In genomic region chr14:80927385-80927989, GRCh38 we compare ENCODE assay signal across 25 cellular contexts. TPM values are rescaled to one million over a fixed set of nuclear protein-coding genes. Genes with fewer than 3 reads are reported as not detected.
DNase-seq lines count a peak whose midpoint lies in the region; ATAC-seq and TF ChIP-seq lines count a peak whose summit lies in the region.
"Had no signal": no experiment of that assay in that cellular context is flagged by ENCODE, and none has a peak within 500 bp of the region (broad histone marks: within the 10 kb centered on the region; RNA-seq: fewer than 3 reads in every experiment).

No MANE protein-coding gene starts in this region.

- in situ Hi-C loops in astrocyte of the spinal cord (cut with HindIII; ENCODE audit: low sequenced_read_pairs) = no loop called here

- TF ChIP-seq CTCF in HCT116 (IDR thresholded peaks at IDR 0.05 in 2 of 3, conservative IDR thresholded peaks at IDR 0.05 in 1 of 3; ENCODE audit: borderline replicate concordance in 1 of 3, insufficient read depth in 1 of 3, low read depth in 2 of 3, low read length in 2 of 3) (peak in 2 of 3 experiments; percentile 27 to 36; a peak in 3 of 6 replicates), astrocyte of the spinal cord (IDR thresholded peaks at IDR 0.05; ENCODE audit: low read depth, low read length) (peak; percentile 1), GM10266 (IDR thresholded peaks at IDR 0.05; ENCODE audit: control insufficient read depth, insufficient read depth, low read depth, missing control alignments) (no peak)

- H3K36me3 ChIP-seq in BLaER1 treated with 17β-estradiol and CSF1 and Interleukin-3, amounts not matched to agents 10 nM and 100 nM = peaks cover 0 to 53% (median 31%) of the 10 kb centered on the region in 11 experiments; a peak in 16 of 22 replicates
- H3K36me3 ChIP-seq in HCT116 (ENCODE audit: control insufficient read depth in 1 of 2, insufficient read depth in 2 of 2, low read length in 2 of 2) = no peaks in the 10 kb centered on the region
- H3K36me3 ChIP-seq: SJSA1 had no signal

- ATAC-seq in HCT116 (peak; percentile 59), HG02840 (IDR thresholded peaks at IDR 0.05; ENCODE audit: low FRiP score, unreplicated experiment) (no peak)
- ATAC-seq: esophagus mucosa, natural killer cell had no signal

- intact Hi-C loops in HCT116 (cut with micrococcal nuclease) = no loop called here

- peak overlapping the region; percentile 2 to 74 (median 64); a peak in 18 of 22 replicates for H3K4me2 ChIP-seq in BLaER1 treated with 17β-estradiol and CSF1 and Interleukin-3, amounts not matched to agents 10 nM and 100 nM
- no peak overlapping the region for H3K4me2 ChIP-seq in HCT116 (ENCODE audit: low read length)
- H3K4me2 ChIP-seq: PC-9 had no signal

- no TSS peak for BruUV-seq in HCT116 (replicated peaks; lab: Mats Ljungman, UMichigan)

- POLR2A ChIA-PET in HCT116 (lab: Charles Lee) = no interaction called here

- H3K79me2 ChIP-seq in HCT116 (ENCODE audit: insufficient read depth, low read length) = 0 out of 2 replicates have a peak, but pooled peaks cover 5% of the 10 kb centered on the region

- H2AFZ ChIP-seq in HCT116 (ENCODE audit: low read depth, low read length, poor library complexity, severe bottlenecking) = no peak overlapping the region
- H2AFZ ChIP-seq: PC-9 had no signal

- H3K9ac ChIP-seq in BLaER1 treated with 17β-estradiol and CSF1 and Interleukin-3, amounts not matched to agents 10 nM and 100 nM = peak overlapping the region in 2 of 11 experiments; percentile 34 to 45; a peak in 3 of 22 replicates
- H3K9ac ChIP-seq in HCT116 (ENCODE audit: low read length) = no peak overlapping the region

- CTCF ChIA-PET in HCT116 (lab: Charles Lee) = no interaction called here

- TF ChIP-seq POLR2A in HCT116 (IDR thresholded peaks at IDR 0.05; ENCODE audit: borderline replicate concordance, extremely low read depth, insufficient read depth, insufficient read length) = no peak

- TF ChIP-seq RAD21 in HCT116 (IDR thresholded peaks at IDR 0.05; ENCODE audit: low read depth) = no peak

- H4K20me1 ChIP-seq in BLaER1 treated with 17β-estradiol and CSF1 and Interleukin-3, amounts not matched to agents 10 nM and 100 nM = no peaks in the 10 kb centered on the region
- no peaks in the 10 kb centered on the region for H4K20me1 ChIP-seq in HCT116 (ENCODE audit: insufficient read depth)

- DNase-seq in HCT116 (ENCODE audit: low read depth, low spot score) = no peak
- no peak for DNase-seq in astrocyte of the spinal cord (ENCODE audit: low read depth, low spot score)
- DNase-seq in iPS-NIHi7 (ENCODE audit: extremely low spot score) = peak; percentile 28
- no peak for DNase-seq in GM10266 (ENCODE audit: extremely low spot score)
- DNase-seq in amygdala (lab: John Stamatoyannopoulos, UW) = no peak
- DNase-seq in NCI-H2196 (lab: John Stamatoyannopoulos, UW; ENCODE audit: unreplicated experiment) = no peak
- DNase-seq: activated CD4-positive, alpha-beta T cell treated with anti-CD3 and anti-CD28 coated beads, Interleukin-2, amount 10 ng/mL, durations not matched to agents 24 days and 14 days; activated naive CD4-positive, alpha-beta T cell; AML-193; aorta; cortex of kidney; head of caudate nucleus; natural killer cell; NCI-H2029; NCI-H510A treated with DMSO at 0.1 percent for 48 hours; PC-9; psoas muscle; testis had no signal

- H3K9me3 ChIP-seq in BLaER1 treated with 17β-estradiol and CSF1 and Interleukin-3, amounts not matched to agents 10 nM and 100 nM (replicated peaks in 1 of 11) = peaks cover 13 to 43% (median 25%) of the 10 kb centered on the region in 11 experiments
- H3K9me3 ChIP-seq in HCT116 (ENCODE audit: control insufficient read depth in 1 of 2, insufficient read depth in 1 of 2, low read depth in 1 of 2, low read length in 2 of 2) = no peaks in the 10 kb centered on the region
- H3K9me3 ChIP-seq: psoas muscle, SJSA1, testis had no signal

- RAD21 ChIA-PET in HCT116 (lab: Charles Lee; ENCODE audit: low non-redundant PET in 1 of 2, low total read pairs in 2 of 2, uncharacterized antibody in 2 of 2, unreplicated experiment in 2 of 2) = no interaction called here

- peak overlapping the region in 8 of 11 experiments; percentile 11 to 97 (median 93); a peak in 14 of 22 replicates for H3K27ac ChIP-seq in BLaER1 treated with 17β-estradiol and CSF1 and Interleukin-3, amounts not matched to agents 10 nM and 100 nM
- no peak overlapping the region for H3K27ac ChIP-seq in HCT116 (ENCODE audit: low read depth, low read length)
- H3K27ac ChIP-seq: PC-9, psoas muscle, SJSA1, testis had no signal

- H3K27me3 ChIP-seq in BLaER1 treated with 17β-estradiol and CSF1 and Interleukin-3, amounts not matched to agents 10 nM and 100 nM = no peaks in the 10 kb centered on the region
- no peaks in the 10 kb centered on the region for H3K27me3 ChIP-seq in HCT116 (ENCODE audit: insufficient read depth, low read length)
- H3K27me3 ChIP-seq: SJSA1, testis had no signal

- H3K9me2 ChIP-seq in HCT116 (ENCODE audit: insufficient read depth) = no peaks in the 10 kb centered on the region

- peaks cover 46 to 67% (median 55%) of the 10 kb centered on the region in 10 experiments for H3K4me1 ChIP-seq in BLaER1 treated with 17β-estradiol and CSF1 and Interleukin-3, amounts not matched to agents 10 nM and 100 nM
- peaks cover 4 to 9% of the 10 kb centered on the region in 2 experiments; a peak in 3 of 4 replicates for H3K4me1 ChIP-seq in HCT116 (ENCODE audit: control insufficient read depth in 1 of 2, insufficient read depth in 2 of 2, low read length in 2 of 2)
- H3K4me1 ChIP-seq: psoas muscle had no signal

- no peak overlapping the region for H3K4me3 ChIP-seq in BLaER1 treated with 17β-estradiol and CSF1 and Interleukin-3, amounts not matched to agents 10 nM and 100 nM
- no peak overlapping the region for H3K4me3 ChIP-seq in HCT116 (replicated peaks in 1 of 2; ENCODE audit: low read depth in 1 of 2, low read length in 2 of 2)
- H3K4me3 ChIP-seq in astrocyte of the spinal cord (ENCODE audit: low read depth, low read length) = no peak overlapping the region
- H3K4me3 ChIP-seq: lung, PC-9, psoas muscle, SJSA1, testis had no signal

TF ChIP-seq in HCT116, 20 proteins besides CTCF, POLR2A, EP300 and RAD21:
- TF ChIP-seq JUND (IDR thresholded peaks at IDR 0.05) = no peak
- no peak for TF ChIP-seq EZH2 (IDR thresholded peaks at IDR 0.05)
- no peak for TF ChIP-seq SIN3A (IDR thresholded peaks at IDR 0.05; ENCODE audit: low read depth)
- no peak for TF ChIP-seq POLR2AphosphoS5 (IDR thresholded peaks at IDR 0.05; ENCODE audit: low read depth, low read length)
- TF ChIP-seq SRF (IDR thresholded peaks at IDR 0.05; ENCODE audit: low read depth) = no peak
- no peak for TF ChIP-seq MAX (IDR thresholded peaks at IDR 0.05)
- TF ChIP-seq YY1 (IDR thresholded peaks at IDR 0.05; ENCODE audit: extremely low read depth, insufficient replicate concordance, low read depth, low read length) = no peak

RNA-seq across cellular contexts. Expression of gene CEP128, which starts 14.1 kb away (rescaled TPM):
- 16.4 TPM for total RNA-seq in HCT116 (2021; ENCODE audit: unreplicated experiment)
- polyA plus RNA-seq in HCT116 (2012) = 2.9 and 5.0 TPM in 2 replicates

RNA-seq across cellular contexts. Expression of gene TSHR, which starts 27.9 kb away (rescaled TPM):
- not detected for total RNA-seq in HCT116 (2021; ENCODE audit: unreplicated experiment)
- 0.04 TPM in 1 of 2 replicates, not detected in the other for polyA plus RNA-seq in HCT116 (2012)
- total RNA-seq: activated CD4-positive, alpha-beta T cell treated with anti-CD3 and anti-CD28 coated beads, Interleukin-2, amount 10 ng/mL, durations not matched to agents 24 days and 14 days; esophagus mucosa; HT1080; M059J; PC-9; SJSA1 had no signal
